Comparison of ENCODE assay signal across 23 cellular contexts in genomic region chr2:179655627-179656026, GRCh38.
DNase-seq lines count a peak whose midpoint lies in the region; FAIRE-seq and TF ChIP-seq lines count a peak whose summit lies in the region.
"Had no signal": no experiment of that assay in that cellular context is flagged by ENCODE, and none has a peak within 500 bp of the region (broad histone marks: within the 10 kb centered on the region; RNA-seq: fewer than 3 reads in every experiment).

No MANE protein-coding gene starts in this region.

- no peak for TF ChIP-seq POLR2A in GM12891 (IDR thresholded peaks at IDR 0.05; ENCODE audit: low read depth, low read length)

- no peaks in the 10 kb centered on the region for H3K9me3 ChIP-seq in endodermal cell (ENCODE audit: control insufficient read depth, low read length)
- H3K9me3 ChIP-seq: gastroesophageal sphincter, HAP-1, transverse colon had no signal

- peak; percentile 29 for DNase-seq in AG10803 (ENCODE audit: low read depth)
- DNase-seq in HT1080 (ENCODE audit: low read depth): peak; percentile 13
- DNase-seq in astrocyte of the spinal cord (ENCODE audit: low read depth, low spot score): peak; percentile 46
- peak; percentile 12 for DNase-seq in kidney epithelial cell (ENCODE audit: low read depth)
- no peak for DNase-seq in activated T-cell treated with anti-CD3 and anti-CD28 coated beads for 4 hours
- no peak for DNase-seq in endodermal cell
- DNase-seq in GM12891 (ENCODE audit: insufficient read length, low spot score): no peak
- DNase-seq in cerebellar cortex (ENCODE audit: low spot score): no peak
- DNase-seq: activated CD4-positive, CD25-positive, alpha-beta regulatory T cell treated with anti-CD3 and anti-CD28 coated beads, Interleukin-2, amount 50 U/mL, for 72 hours; activated CD8-positive, alpha-beta memory T cell treated with anti-CD3 and anti-CD28 coated beads, Interleukin-2, amount 10 ng/mL, durations not matched to agents 7 days and 5 days; activated effector memory CD4-positive, alpha-beta T cell treated with Interleukin-2 at 50 U/mL for 16 hours; cerebellar nuclear complex; effector memory CD4-positive, alpha-beta T cell; left ventricle myocardium superior; NCI-H526 treated with DMSO at 0.1 percent for 48 hours; PC-9; retina; stimulated activated CD4-positive, alpha-beta T cell treated with anti-CD3 and anti-CD28 coated beads, Interleukin-15, amount 100 ng/mL, for 24 hours; stimulated activated naive CD4-positive, alpha-beta T cell treated with Interleukin-2 at 50 U/mL for 16 hours; transverse colon had no signal

- no peak overlapping the region for H3K27ac Mint-ChIP-seq in endodermal cell
- H3K27ac Mint-ChIP-seq: activated CD8-positive, alpha-beta memory T cell treated with anti-CD3 and anti-CD28 coated beads, Interleukin-2, amount 10 ng/mL, durations not matched to agents 7 days and 5 days had no signal

- no peak overlapping the region for H3K4me3 Mint-ChIP-seq in endodermal cell
- H3K4me3 Mint-ChIP-seq: activated CD8-positive, alpha-beta memory T cell treated with anti-CD3 and anti-CD28 coated beads, Interleukin-2, amount 10 ng/mL, durations not matched to agents 7 days and 5 days had no signal

- 83 to 95% methylated on average over 1 to 2 of the region's 2 CpGs for WGBS in endodermal cell (ENCODE audit: insufficient coverage in 1 of 2, insufficient read length in 1 of 2), 2 experiments

- FAIRE-seq in GM12891 (lab: Jason Lieb, UNC): no peak

- no peaks in the 10 kb centered on the region for H3K27me3 Mint-ChIP-seq in endodermal cell (ENCODE audit: insufficient read depth)
- H3K27me3 Mint-ChIP-seq: activated CD8-positive, alpha-beta memory T cell treated with anti-CD3 and anti-CD28 coated beads, Interleukin-2, amount 10 ng/mL, durations not matched to agents 7 days and 5 days had no signal

- H3K27me3 ChIP-seq in kidney epithelial cell (ENCODE audit: control insufficient read depth, insufficient read depth, low read length) (no peaks in the 10 kb centered on the region), endodermal cell (ENCODE audit: control insufficient read depth, insufficient read depth, low read length, poor library complexity, severe bottlenecking) (no peaks in the 10 kb centered on the region)
- H3K27me3 ChIP-seq: gastroesophageal sphincter, transverse colon had no signal

- H3K4me1 Mint-ChIP-seq in endodermal cell: no peaks in the 10 kb centered on the region
- H3K4me1 Mint-ChIP-seq: activated CD8-positive, alpha-beta memory T cell treated with anti-CD3 and anti-CD28 coated beads, Interleukin-2, amount 10 ng/mL, durations not matched to agents 7 days and 5 days had no signal

- no peak overlapping the region for H3K27ac ChIP-seq in endodermal cell (ENCODE audit: low read depth, low read length)
- H3K27ac ChIP-seq: gastroesophageal sphincter, KMS-11, PC-9, transverse colon had no signal

- H3K36me3 Mint-ChIP-seq in endodermal cell (ENCODE audit: low read depth): no peaks in the 10 kb centered on the region
- H3K36me3 Mint-ChIP-seq: activated CD8-positive, alpha-beta memory T cell treated with anti-CD3 and anti-CD28 coated beads, Interleukin-2, amount 10 ng/mL, durations not matched to agents 7 days and 5 days had no signal

- H3K4me1 ChIP-seq in endodermal cell (ENCODE audit: control insufficient read depth, insufficient read depth, low read length): no peaks in the 10 kb centered on the region
- H3K4me1 ChIP-seq: transverse colon had no signal

- in situ Hi-C loops in astrocyte of the spinal cord (cut with HindIII; ENCODE audit: low sequenced_read_pairs): no loop called here

- no peaks in the 10 kb centered on the region for H3K9me3 Mint-ChIP-seq in endodermal cell

- TF ChIP-seq CTCF in AG10803 (conservative IDR thresholded peaks at IDR 0.05; ENCODE audit: low read length) (no peak), astrocyte of the spinal cord (IDR thresholded peaks at IDR 0.05; ENCODE audit: low read depth, low read length) (no peak), kidney epithelial cell (IDR thresholded peaks at IDR 0.05; ENCODE audit: insufficient read depth, low read length, poor library complexity, severe bottlenecking) (no peak), endodermal cell (conservative IDR thresholded peaks at IDR 0.05) (no peak)

- H3K4me3 ChIP-seq in AG10803 (ENCODE audit: low read length) (no peak overlapping the region), astrocyte of the spinal cord (ENCODE audit: low read depth, low read length) (no peak overlapping the region), kidney epithelial cell (ENCODE audit: low read depth, low read length) (no peak overlapping the region), endodermal cell (ENCODE audit: low read length) (no peak overlapping the region)
- H3K4me3 ChIP-seq: gastroesophageal sphincter, HAP-1, PC-9, transverse colon had no signal

- H3K36me3 ChIP-seq in kidney epithelial cell (ENCODE audit: control insufficient read depth, insufficient read depth, low read length) (no peaks in the 10 kb centered on the region), endodermal cell (ENCODE audit: control insufficient read depth, insufficient read depth, low read length) (no peaks in the 10 kb centered on the region)
- H3K36me3 ChIP-seq: gastroesophageal sphincter, HAP-1, transverse colon had no signal

- no peak overlapping the region for H3K9ac ChIP-seq in endodermal cell (ENCODE audit: extremely low read depth, low read length, poor library complexity, severe bottlenecking)
- H3K9ac ChIP-seq: KMS-11 had no signal

TF ChIP-seq in GM12891, 5 proteins besides CTCF, POLR2A, EP300 and RAD21:
- TF ChIP-seq POLR2AphosphoS5 (IDR thresholded peaks at IDR 0.05; ENCODE audit: low read depth, low read length): no peak
- TF ChIP-seq SPI1 (IDR thresholded peaks at IDR 0.05; ENCODE audit: low read depth, low read length): no peak
- TF ChIP-seq POU2F2 (IDR thresholded peaks at IDR 0.05; ENCODE audit: low read depth, low read length): no peak
- TF ChIP-seq PAX5 (IDR thresholded peaks at IDR 0.05; ENCODE audit: insufficient read depth, low read length, severe bottlenecking): no peak
- no peak for TF ChIP-seq TAF1 (IDR thresholded peaks at IDR 0.05; ENCODE audit: low read depth, low read length)

Comparison
In these comparisons a context has a peak if more than half of its experiments do, and no peak if none do; other contexts are left out.
1. DNase-seq: peak in AG10803 (single experiment), HT1080 (single experiment), astrocyte of the spinal cord (single experiment) and kidney epithelial cell (single experiment); none in activated T-cell treated with anti-CD3 and anti-CD28 coated beads for 4 hours (single experiment), endodermal cell (single experiment), GM12891 (single experiment) and cerebellar cortex (single experiment).